ENCODE assay signal across 32 cellular contexts in the genomic region with DNA sequence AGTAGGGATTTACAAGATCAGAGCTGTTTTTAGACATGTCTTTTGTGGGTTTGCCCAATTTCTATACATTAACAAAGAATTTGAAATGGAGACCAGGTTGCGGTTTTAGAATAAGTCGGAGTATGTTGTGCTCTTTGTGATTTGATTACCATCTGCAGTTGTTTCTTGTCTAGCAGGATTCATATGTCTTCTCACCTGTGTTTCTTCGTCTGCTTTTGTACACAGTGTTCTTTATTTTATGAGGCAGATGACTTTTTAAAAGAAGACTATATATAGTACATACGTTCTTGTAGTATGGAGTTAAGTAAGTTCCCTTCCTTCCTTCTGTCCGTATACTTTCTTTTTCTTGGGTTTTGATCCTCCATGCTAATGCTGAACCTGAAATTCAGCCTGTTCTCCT.
"Had no signal": no experiment of that assay in that cellular context is flagged by ENCODE, and none has a peak within 500 bp of the region (broad histone marks: within the 10 kb centered on the region; RNA-seq: fewer than 3 reads in every experiment).

No MANE protein-coding gene starts in this region.

- H3K9me3 Mint-ChIP-seq: activated B cell treated with CpG ODN at 0.5 μM for 24 hours; activated CD4-positive, alpha-beta memory T cell treated with anti-CD3 and anti-CD28 coated beads, Interleukin-2, amount 10 ng/mL, durations not matched to agents 7 days and 5 days; activated CD4-positive, alpha-beta T cell treated with anti-CD3 and anti-CD28 coated beads, Interleukin-2, amount 10 ng/mL, durations not matched to agents 24 days and 14 days; activated naive CD4-positive, alpha-beta T cell treated with anti-CD3 and anti-CD28 coated beads, Interleukin-2, amount 10 ng/mL, durations not matched to agents 7 days and 5 days; activated naive CD4-positive, alpha-beta T cell treated with anti-CD3 and anti-CD28 coated beads, Interleukin-2, amount 50 U/mL, for 72 hours; activated naive CD8-positive, alpha-beta T cell treated with anti-CD3 and anti-CD28 coated beads, Interleukin-2, amount 10 ng/mL, durations not matched to agents 7 days and 5 days; activated T-cell treated with anti-CD3 and anti-CD28 coated beads, Interleukin-2, amount 50 U/mL, for 24 hours; activated T-cell treated with anti-CD3 and anti-CD28 coated beads, Interleukin-2, amount 50 U/mL, for 72 hours; central memory CD8-positive, alpha-beta T cell; dendritic cell treated with granulocyte-macrophage colony-stimulating factor and Interleukin-4, amounts not matched to agents 40 ng/mL and 50 ng/mL, for 4 days; endodermal cell had no signal

- ATAC-seq: activated CD4-positive, CD25-positive, alpha-beta regulatory T cell treated with anti-CD3 and anti-CD28 coated beads, Interleukin-2, amount 50 U/mL, for 24 hours; activated naive CD4-positive, alpha-beta T cell treated with anti-CD3 and anti-CD28 coated beads, Interleukin-2, amount 50 U/mL, for 72 hours; activated T-cell treated with anti-CD3 and anti-CD28 coated beads, Interleukin-2, amount 50 U/mL, for 72 hours; esophagus mucosa had no signal

- H3K27me3 ChIP-seq: brain microvascular endothelial cell, dorsolateral prefrontal cortex, heart left ventricle had no signal

- H3K9me3 ChIP-seq: heart left ventricle had no signal

- H3K4me1 Mint-ChIP-seq: activated B cell treated with CpG ODN at 0.5 μM for 24 hours; activated CD4-positive, alpha-beta memory T cell treated with anti-CD3 and anti-CD28 coated beads, Interleukin-2, amount 10 ng/mL, durations not matched to agents 7 days and 5 days; activated naive CD4-positive, alpha-beta T cell treated with anti-CD3 and anti-CD28 coated beads, Interleukin-2, amount 10 ng/mL, durations not matched to agents 7 days and 5 days; activated naive CD8-positive, alpha-beta T cell treated with anti-CD3 and anti-CD28 coated beads, Interleukin-2, amount 10 ng/mL, durations not matched to agents 7 days and 5 days; endodermal cell had no signal

- H3K27ac ChIP-seq: brain microvascular endothelial cell, coronary artery, dorsolateral prefrontal cortex, heart left ventricle had no signal

- DNase-seq: activated B cell treated with CpG ODN at 0.5 μM for 24 hours; activated CD4-positive, alpha-beta memory T cell treated with anti-CD3 and anti-CD28 coated beads, Interleukin-2, amount 10 ng/mL, durations not matched to agents 7 days and 5 days; activated CD4-positive, alpha-beta T cell treated with anti-CD3 and anti-CD28 coated beads, Interleukin-2, amount 10 ng/mL, durations not matched to agents 24 days and 14 days; activated CD4-positive, alpha-beta T cell treated with anti-CD3 and anti-CD28 coated beads, Interleukin-2, amount 50 U/mL, for 4 hours; activated CD8-positive, alpha-beta memory T cell treated with anti-CD3 and anti-CD28 coated beads, Interleukin-2, amount 50 U/mL, for 48 hours; activated gamma-delta T cell; activated naive CD4-positive, alpha-beta T cell; activated naive CD4-positive, alpha-beta T cell treated with anti-CD3 and anti-CD28 coated beads, Interleukin-2, amount 10 ng/mL, durations not matched to agents 7 days and 5 days; activated naive CD8-positive, alpha-beta T cell treated with anti-CD3 and anti-CD28 coated beads, Interleukin-2, amount 10 ng/mL, durations not matched to agents 7 days and 5 days; activated T-cell treated with anti-CD3 and anti-CD28 coated beads for 4 hours; activated T-cell treated with anti-CD3 and anti-CD28 coated beads, Interleukin-2, amount 50 U/mL, for 24 hours; activated T-cell treated with anti-CD3 and anti-CD28 coated beads, Interleukin-2, amount 50 U/mL, for 72 hours; brain microvascular endothelial cell; dorsolateral prefrontal cortex; effector memory CD4-positive, alpha-beta T cell; endodermal cell; foreskin fibroblast; glutamatergic neuron; heart left ventricle; T-helper 1 cell; T-helper 2 cell; WERI-Rb-1 had no signal

- H3K4me3 ChIP-seq: coronary artery, dorsolateral prefrontal cortex, heart left ventricle had no signal

- FAIRE-seq: astrocyte, bronchial epithelial cell, frontal cortex, TTC549 had no signal

- H3K4me3 Mint-ChIP-seq: activated B cell treated with CpG ODN at 0.5 μM for 24 hours; activated CD4-positive, alpha-beta memory T cell treated with anti-CD3 and anti-CD28 coated beads, Interleukin-2, amount 10 ng/mL, durations not matched to agents 7 days and 5 days; activated CD4-positive, alpha-beta T cell treated with anti-CD3 and anti-CD28 coated beads, Interleukin-2, amount 10 ng/mL, durations not matched to agents 24 days and 14 days; activated naive CD4-positive, alpha-beta T cell treated with anti-CD3 and anti-CD28 coated beads, Interleukin-2, amount 10 ng/mL, durations not matched to agents 7 days and 5 days; activated naive CD8-positive, alpha-beta T cell treated with anti-CD3 and anti-CD28 coated beads, Interleukin-2, amount 10 ng/mL, durations not matched to agents 7 days and 5 days; activated T-cell treated with anti-CD3 and anti-CD28 coated beads, Interleukin-2, amount 50 U/mL, for 24 hours; activated T-cell treated with anti-CD3 and anti-CD28 coated beads, Interleukin-2, amount 50 U/mL, for 72 hours; central memory CD8-positive, alpha-beta T cell; dendritic cell treated with granulocyte-macrophage colony-stimulating factor and Interleukin-4, amounts not matched to agents 40 ng/mL and 50 ng/mL, for 4 days; endodermal cell had no signal

- H3K27ac Mint-ChIP-seq: activated B cell treated with CpG ODN at 0.5 μM for 24 hours; activated CD4-positive, alpha-beta memory T cell treated with anti-CD3 and anti-CD28 coated beads, Interleukin-2, amount 10 ng/mL, durations not matched to agents 7 days and 5 days; activated CD4-positive, alpha-beta T cell treated with anti-CD3 and anti-CD28 coated beads, Interleukin-2, amount 10 ng/mL, durations not matched to agents 24 days and 14 days; activated naive CD4-positive, alpha-beta T cell treated with anti-CD3 and anti-CD28 coated beads, Interleukin-2, amount 10 ng/mL, durations not matched to agents 7 days and 5 days; activated naive CD8-positive, alpha-beta T cell treated with anti-CD3 and anti-CD28 coated beads, Interleukin-2, amount 10 ng/mL, durations not matched to agents 7 days and 5 days; activated T-cell treated with anti-CD3 and anti-CD28 coated beads, Interleukin-2, amount 50 U/mL, for 24 hours; activated T-cell treated with anti-CD3 and anti-CD28 coated beads, Interleukin-2, amount 50 U/mL, for 72 hours; dendritic cell treated with granulocyte-macrophage colony-stimulating factor and Interleukin-4, amounts not matched to agents 40 ng/mL and 50 ng/mL, for 4 days; endodermal cell had no signal
